Comparison of ENCODE assay signal across 18 cellular contexts in genomic region chr2:41907141-41907540, GRCh38.
"Had no signal": no experiment of that assay in that cellular context is flagged by ENCODE, and none has a peak within 500 bp of the region (broad histone marks: within the 10 kb centered on the region; RNA-seq: fewer than 3 reads in every experiment).

No MANE protein-coding gene starts in this region.

- H3K9me3 ChIP-seq: body of pancreas, left lung, thoracic aorta, upper lobe of right lung had no signal

- H3K36me3 ChIP-seq: cardiac muscle cell, left lung, thoracic aorta, upper lobe of right lung had no signal

- H3K27me3 ChIP-seq: body of pancreas, cardiac muscle cell, foreskin keratinocyte, left lung, upper lobe of right lung had no signal

- H3K4me3 ChIP-seq: body of pancreas, cardiac muscle cell, left lung, thoracic aorta, upper lobe of right lung had no signal

- H3K4me1 ChIP-seq: body of pancreas, foreskin keratinocyte, upper lobe of right lung had no signal

- ATAC-seq: foreskin keratinocyte, left lung, upper lobe of right lung had no signal

- DNase-seq: activated CD4-positive, alpha-beta T cell treated with anti-CD3 and anti-CD28 coated beads for 1 hour; activated gamma-delta T cell treated with Interleukin-2 at 50 U/mL for 16 hours; activated T-cell treated with anti-CD3 and anti-CD28 coated beads, Interleukin-2, amount 50 U/mL, for 1 hour; anterior cingulate cortex; body of pancreas; dermis blood vessel endothelial cell; effector CD8-positive, alpha-beta T cell; foreskin keratinocyte; immature natural killer cell; kidney glomerular epithelial cell; left lung; midbrain; nucleus accumbens; stimulated activated CD4-positive, alpha-beta T cell treated with anti-CD3 and anti-CD28 coated beads, Interleukin-2, amount 100 ng/mL, for 48 hours; stimulated activated naive CD4-positive, alpha-beta T cell; upper lobe of right lung had no signal

- H3K27ac ChIP-seq: cardiac muscle cell, foreskin keratinocyte, left lung, thoracic aorta, upper lobe of right lung had no signal
